25 cellular contexts compared by ENCODE assay signal in genomic region chr15:29122506-29122905, GRCh38.
"Had no signal": no experiment of that assay in that cellular context is flagged by ENCODE, and none has a peak within 500 bp of the region (broad histone marks: within the 10 kb centered on the region; RNA-seq: fewer than 3 reads in every experiment).

No MANE protein-coding gene starts in this region.

- H3K27me3 Mint-ChIP-seq: naive B cell; stimulated activated naive B cell treated with anti-CD40 and anti-IgM and Interleukin-4, amounts not matched to agents 10 μg/mL and 1 μg/mL and 100 μg/mL, for 72 hours had no signal

- H3K4me3 Mint-ChIP-seq: endodermal cell; naive B cell; stimulated activated naive B cell treated with anti-CD40 and anti-IgM and Interleukin-4, amounts not matched to agents 10 μg/mL and 1 μg/mL and 100 μg/mL, for 72 hours; stimulated activated naive CD8-positive, alpha-beta T cell treated with anti-CD3 and anti-CD28 coated beads, Interleukin-15, amount 100 ng/mL, for 72 hours had no signal

- H3K4me2 ChIP-seq: hepatocyte had no signal

- H3K4me1 Mint-ChIP-seq: naive B cell; stimulated activated naive B cell treated with anti-CD40 and anti-IgM and Interleukin-4, amounts not matched to agents 10 μg/mL and 1 μg/mL and 100 μg/mL, for 72 hours; stimulated activated naive CD8-positive, alpha-beta T cell treated with anti-CD3 and anti-CD28 coated beads, Interleukin-15, amount 100 ng/mL, for 72 hours had no signal

- H3K79me2 ChIP-seq: hepatocyte, parathyroid adenoma had no signal

- ATAC-seq: foreskin keratinocyte; left colon; psoas muscle; sciatic nerve; stimulated activated naive B cell treated with anti-CD40 and anti-IgM and Interleukin-4, amounts not matched to agents 10 μg/mL and 1 μg/mL and 100 μg/mL, for 72 hours; stimulated activated naive CD8-positive, alpha-beta T cell treated with anti-CD3 and anti-CD28 coated beads, Interleukin-15, amount 100 ng/mL, for 72 hours; upper lobe of right lung had no signal

- H3K36me3 Mint-ChIP-seq: naive B cell; stimulated activated naive B cell treated with anti-CD40 and anti-IgM and Interleukin-4, amounts not matched to agents 10 μg/mL and 1 μg/mL and 100 μg/mL, for 72 hours had no signal

- H2AFZ ChIP-seq: hepatocyte, parathyroid adenoma had no signal

- H3K36me3 ChIP-seq: spleen, tibial nerve, upper lobe of right lung, vagina had no signal

- DNase-seq: effector CD4-positive, alpha-beta T cell; endodermal cell; erythroblast; foreskin keratinocyte; head of caudate nucleus; left colon; mesendoderm; naive B cell; occipital lobe; retina; stimulated activated CD4-positive, alpha-beta T cell treated with anti-CD3 and anti-CD28 coated beads, Interleukin-15, amount 100 ng/mL, for 24 hours; stimulated activated CD4-positive, alpha-beta T cell treated with anti-CD3 and anti-CD28 coated beads, Interleukin-2, amount 100 ng/mL, for 24 hours; stimulated activated CD4-positive, alpha-beta T cell treated with anti-CD3 and anti-CD28 coated beads, Interleukin-4, amount 100 ng/mL, for 4 hours; stimulated activated naive B cell treated with anti-CD40 and anti-IgM and Interleukin-4, amounts not matched to agents 10 μg/mL and 1 μg/mL and 100 μg/mL, for 72 hours; stimulated activated naive CD8-positive, alpha-beta T cell treated with anti-CD3 and anti-CD28 coated beads, Interleukin-15, amount 100 ng/mL, for 72 hours; testis; upper lobe of right lung had no signal

- H3K9me3 Mint-ChIP-seq: endodermal cell; naive B cell; stimulated activated naive B cell treated with anti-CD40 and anti-IgM and Interleukin-4, amounts not matched to agents 10 μg/mL and 1 μg/mL and 100 μg/mL, for 72 hours; stimulated activated naive CD8-positive, alpha-beta T cell treated with anti-CD3 and anti-CD28 coated beads, Interleukin-15, amount 100 ng/mL, for 72 hours had no signal

- H3K27ac ChIP-seq: coronary artery, foreskin keratinocyte, hepatocyte, parathyroid adenoma, psoas muscle, spleen, testis, tibial nerve, upper lobe of right lung, vagina had no signal

- H3K27ac Mint-ChIP-seq: endodermal cell; stimulated activated naive B cell treated with anti-CD40 and anti-IgM and Interleukin-4, amounts not matched to agents 10 μg/mL and 1 μg/mL and 100 μg/mL, for 72 hours had no signal

- H3K4me1 ChIP-seq: foreskin keratinocyte, parathyroid adenoma, psoas muscle, spleen, testis, tibial nerve, upper lobe of right lung, vagina had no signal

- H3K27me3 ChIP-seq: foreskin keratinocyte, hepatocyte, spleen, testis, tibial nerve, upper lobe of right lung, vagina had no signal

- H3K9ac ChIP-seq: parathyroid adenoma had no signal

- H3K9me3 ChIP-seq: psoas muscle, spleen, testis, tibial nerve, upper lobe of right lung, vagina had no signal

- H3K4me3 ChIP-seq: coronary artery, hepatocyte, psoas muscle, spleen, testis, tibial nerve, upper lobe of right lung, vagina had no signal
